Comparison of ENCODE assay signal across 15 cellular contexts in genomic region chr2:236963631-236964030, GRCh38.
DNase-seq lines count a peak whose midpoint lies in the region; ATAC-seq and TF ChIP-seq lines count a peak whose summit lies in the region.
"Had no signal": no experiment of that assay in that cellular context is flagged by ENCODE, and none has a peak within 500 bp of the region (broad histone marks: within the 10 kb centered on the region; RNA-seq: fewer than 3 reads in every experiment).

No MANE protein-coding gene starts in this region.

- peaks cover 8% of the 10 kb centered on the region for H3K4me1 ChIP-seq in left ventricle myocardium inferior
- no peaks in the 10 kb centered on the region for H3K4me1 ChIP-seq in upper lobe of right lung
- H3K4me1 ChIP-seq: HAP-1 had no signal

- H3K4me3 ChIP-seq in left ventricle myocardium inferior = no peak overlapping the region
- H3K4me3 ChIP-seq in upper lobe of right lung = no peak overlapping the region
- H3K4me3 ChIP-seq: HAP-1 had no signal

- DNase-seq in left ventricle myocardium inferior = no peak
- no peak for DNase-seq in left ventricle myocardium superior
- DNase-seq in left lobe of liver (ENCODE audit: low spot score) = peak; percentile 36
- peak; percentile 30 for DNase-seq in sciatic nerve (ENCODE audit: low spot score)
- DNase-seq in upper lobe of right lung = no peak
- DNase-seq in epidermal melanocyte (ENCODE audit: insufficient read length, low spot score) = no peak
- DNase-seq in RPMI8226 = no peak
- DNase-seq: ACHN; CD8-positive, alpha-beta T cell; COR-L47; DMS53; GF-D8; HFFc6 had no signal

- H3K9me3 ChIP-seq in left ventricle myocardium inferior (replicated peaks) (no peaks in the 10 kb centered on the region), upper lobe of right lung (no peaks in the 10 kb centered on the region)
- H3K9me3 ChIP-seq: HAP-1 had no signal

- intact Hi-C loops in left ventricle myocardium inferior (cut with micrococcal nuclease) = no loop called here
- intact Hi-C loops in left ventricle myocardium superior (cut with micrococcal nuclease) = no loop called here
- intact Hi-C loops in sciatic nerve (cut with DNase I) = loop anchor here (5.0 kb wide), 1 partner anchor 959 kb away; no protein-coding TSS in a partner anchor
- intact Hi-C loops in upper lobe of right lung (cut with DNase I) = no loop called here

- H3K36me3 ChIP-seq in left ventricle myocardium inferior (no peaks in the 10 kb centered on the region), upper lobe of right lung (no peaks in the 10 kb centered on the region)
- H3K36me3 ChIP-seq: HAP-1 had no signal

- ATAC-seq in left ventricle myocardium superior (no peak), left lobe of liver (no peak), sciatic nerve (peak; percentile 11), upper lobe of right lung (peak; percentile 9), GM18907 (IDR thresholded peaks at IDR 0.05; ENCODE audit: unreplicated experiment) (no peak)
- ATAC-seq: CD8-positive, alpha-beta T cell had no signal

- H3K27ac ChIP-seq in left ventricle myocardium inferior (replicated peaks) (peak overlapping the region; percentile 12), upper lobe of right lung (no peak overlapping the region)

- H3K27me3 ChIP-seq in left ventricle myocardium inferior (ENCODE audit: low read depth) = no peaks in the 10 kb centered on the region
- H3K27me3 ChIP-seq in upper lobe of right lung = no peaks in the 10 kb centered on the region

- no peak for TF ChIP-seq CTCF in left ventricle myocardium inferior (IDR thresholded peaks at IDR 0.05; ENCODE audit: borderline replicate concordance)
- no peak for TF ChIP-seq CTCF in upper lobe of right lung (IDR thresholded peaks at IDR 0.05)

Comparison
In these comparisons a context has a peak if more than half of its experiments do, and no peak if none do; other contexts are left out.
1. DNase-seq: peak in left lobe of liver (single experiment) and sciatic nerve (single experiment); none in left ventricle myocardium inferior (single experiment), left ventricle myocardium superior (single experiment), upper lobe of right lung (single experiment), epidermal melanocyte (single experiment) and RPMI8226 (single experiment).
2. ATAC-seq: peak in sciatic nerve (single experiment) and upper lobe of right lung (single experiment); none in left ventricle myocardium superior (single experiment), left lobe of liver (single experiment) and GM18907 (single experiment).